ENCODE assay signal across 19 cellular contexts in the genomic region with DNA sequence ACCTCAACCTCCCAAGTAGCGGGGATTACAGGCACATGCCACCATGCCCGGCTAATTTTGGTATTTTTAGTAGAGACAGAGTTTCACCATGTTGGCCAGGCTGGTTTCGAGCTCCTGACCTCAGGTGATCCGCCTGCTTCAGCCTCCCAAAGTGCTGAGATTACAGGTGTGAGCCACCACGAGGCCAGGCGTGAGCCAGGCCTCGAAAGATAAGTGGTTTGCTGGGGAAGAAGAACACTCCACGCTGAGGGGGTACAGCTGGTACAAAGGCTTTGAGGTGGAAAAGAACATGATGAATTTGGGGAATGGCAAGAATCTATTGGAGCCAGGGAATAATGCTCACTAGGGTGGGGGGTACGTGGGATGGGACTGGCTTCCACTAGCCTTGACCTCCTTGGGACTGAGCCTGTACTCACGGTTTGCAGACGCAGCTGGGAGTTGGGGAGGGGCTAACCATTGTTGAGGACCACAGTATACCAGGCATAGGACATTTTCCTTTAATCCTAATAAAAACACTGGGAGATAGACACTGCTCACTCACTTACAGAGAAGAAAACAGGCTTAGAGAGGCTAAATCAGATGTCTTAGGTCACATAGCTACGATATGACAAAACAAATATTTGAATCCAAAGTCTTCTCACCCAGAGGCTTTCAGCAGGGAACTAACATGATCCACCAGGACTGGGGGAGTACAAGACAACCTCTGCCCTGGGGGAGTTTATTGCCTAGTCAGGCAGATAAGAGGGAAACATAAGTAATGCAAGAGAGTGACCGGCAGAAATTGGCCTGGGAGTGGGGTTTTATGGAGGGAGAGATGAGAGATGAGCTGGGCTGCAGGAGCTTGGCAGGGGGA. TPM values are rescaled to one million over a fixed set of nuclear protein-coding genes. Genes with fewer than 3 reads are reported as not detected.
DNase-seq lines count a peak whose midpoint lies in the region; TF ChIP-seq lines count a peak whose summit lies in the region.
"Had no signal": no experiment of that assay in that cellular context is flagged by ENCODE, and none has a peak within 500 bp of the region (broad histone marks: within the 10 kb centered on the region; RNA-seq: fewer than 3 reads in every experiment).

No MANE protein-coding gene starts in this region.

- H2BK15ac ChIP-seq in mesenchymal stem cell (ENCODE audit: low read depth, poor library complexity, severe bottlenecking) (no peak overlapping the region), neuronal stem cell (ENCODE audit: low read length) (no peak overlapping the region)

- H2BK5ac ChIP-seq in mesenchymal stem cell (ENCODE audit: low read depth, low read length, poor library complexity, severe bottlenecking) = no peak overlapping the region
- H2BK5ac ChIP-seq in neuronal stem cell (ENCODE audit: low read length) = no peak overlapping the region

- POLR2A ChIA-PET in activated CD4-positive, alpha-beta memory T cell treated with anti-CD3 and anti-CD28 coated beads, Interleukin-2, amount 10 ng/mL, durations not matched to agents 7 days and 5 days (lab: Charles Lee) = interaction anchor here (1.1 kb wide), 1 partner anchor 40 kb away, joined by 3 read pairs; no protein-coding TSS in a partner anchor

- H2BK12ac ChIP-seq in mesenchymal stem cell (ENCODE audit: low read length in 2 of 2) (no peak overlapping the region), neuronal stem cell (ENCODE audit: low read length) (no peak overlapping the region)

- CTCF ChIA-PET in activated CD4-positive, alpha-beta memory T cell treated with anti-CD3 and anti-CD28 coated beads, Interleukin-2, amount 10 ng/mL, durations not matched to agents 7 days and 5 days (lab: Charles Lee) = interaction anchor here (0.8 to 8.6 kb wide), 2 partner anchors 13 to 49 kb away, joined by 3 to 67 read pairs; no protein-coding TSS in a partner anchor

- H3K27ac Mint-ChIP-seq in endothelial cell (ENCODE audit: unreplicated experiment) = no peak overlapping the region
- H3K27ac Mint-ChIP-seq in activated CD4-positive, alpha-beta memory T cell treated with anti-CD3 and anti-CD28 coated beads, Interleukin-2, amount 10 ng/mL, durations not matched to agents 7 days and 5 days = no peak overlapping the region
- H3K27ac Mint-ChIP-seq: activated CD8-positive, alpha-beta T cell treated with anti-CD3 and anti-CD28 coated beads for 36 hours; activated T-helper 2 cell treated with anti-CD3 and anti-CD28 coated beads, Interferon-gamma antibody, Interleukin-2, Interleukin-4, amounts not matched to agents 10 μg/mL and 5 μg/mL and 100 μg/mL, durations not matched to agents 14 hours and 24 hours and 36 hours; mesothelial cell of epicardium had no signal

- H3K27ac ChIP-seq in Peyer's patch (peak overlapping the region; percentile 40 to 90 (median 73)), mesenchymal stem cell (ENCODE audit: low read length, poor library complexity, severe bottlenecking) (no peak overlapping the region), neuronal stem cell (replicated peaks; ENCODE audit: low read length) (no peak overlapping the region)
- H3K27ac ChIP-seq: ascending aorta had no signal

- H4K8ac ChIP-seq in mesenchymal stem cell (ENCODE audit: low read length) (no peak overlapping the region), neuronal stem cell (ENCODE audit: low read depth, low read length) (no peak overlapping the region)

- no peak overlapping the region for H3K18ac ChIP-seq in mesenchymal stem cell (ENCODE audit: low read depth in 1 of 2, low read length in 2 of 2)
- H3K18ac ChIP-seq in neuronal stem cell (ENCODE audit: low read length) = no peak overlapping the region

- no peak for TF ChIP-seq CTCF in Peyer's patch (IDR thresholded peaks at IDR 0.05)
- no peak for TF ChIP-seq CTCF in endothelial cell (IDR thresholded peaks at IDR 0.05; ENCODE audit: unreplicated experiment)

- H3K27me3 ChIP-seq in Peyer's patch (no peaks in the 10 kb centered on the region), mesenchymal stem cell (ENCODE audit: control insufficient read depth in 1 of 2, insufficient read depth in 1 of 2, low read length in 2 of 2) (peaks cover 0 to 38% of the 10 kb centered on the region in 2 experiments), neuronal stem cell (ENCODE audit: control insufficient read depth in 3 of 3, insufficient read depth in 3 of 3, low read depth in 1 of 3, low read length in 3 of 3) (no peaks in the 10 kb centered on the region)
- H3K27me3 ChIP-seq: ascending aorta had no signal

- H3K79me1 ChIP-seq in mesenchymal stem cell (replicated peaks; ENCODE audit: low read length, poor library complexity, severe bottlenecking) (peaks cover 3% of the 10 kb centered on the region), neuronal stem cell (ENCODE audit: low read depth, low read length) (no peaks in the 10 kb centered on the region)

- no peak overlapping the region for H3K4me2 ChIP-seq in mesenchymal stem cell (ENCODE audit: low read length, poor library complexity, severe bottlenecking)
- H3K4me2 ChIP-seq in neuronal stem cell (ENCODE audit: insufficient read depth, low read length, poor library complexity, severe bottlenecking) = no peak overlapping the region

- no peak overlapping the region for H3K9ac ChIP-seq in mesenchymal stem cell (ENCODE audit: low read length)
- H3K9ac ChIP-seq in neuronal stem cell (ENCODE audit: low read depth, low read length, poor library complexity) = no peak overlapping the region

- H3K4me3 Mint-ChIP-seq in endothelial cell (ENCODE audit: unreplicated experiment) = peak overlapping the region; percentile 26
- H3K4me3 Mint-ChIP-seq in activated CD4-positive, alpha-beta memory T cell treated with anti-CD3 and anti-CD28 coated beads, Interleukin-2, amount 10 ng/mL, durations not matched to agents 7 days and 5 days = no peak overlapping the region
- H3K4me3 Mint-ChIP-seq: activated CD8-positive, alpha-beta T cell treated with anti-CD3 and anti-CD28 coated beads for 36 hours; CD4-positive, CD25-positive, alpha-beta regulatory T cell; mesothelial cell of epicardium had no signal

- H3K14ac ChIP-seq in mesenchymal stem cell (ENCODE audit: low read length in 2 of 2) (no peak overlapping the region), neuronal stem cell (ENCODE audit: low read length) (no peak overlapping the region)

- H3K4me1 Mint-ChIP-seq in endothelial cell (ENCODE audit: unreplicated experiment) = peaks cover 59% of the 10 kb centered on the region
- peaks cover 9% of the 10 kb centered on the region for H3K4me1 Mint-ChIP-seq in activated CD4-positive, alpha-beta memory T cell treated with anti-CD3 and anti-CD28 coated beads, Interleukin-2, amount 10 ng/mL, durations not matched to agents 7 days and 5 days
- H3K4me1 Mint-ChIP-seq: CD4-positive, CD25-positive, alpha-beta regulatory T cell had no signal

- DNase-seq in Peyer's patch = peak in 1 of 3 donors; percentile 57
- DNase-seq in endothelial cell (ENCODE audit: low spot score) = no peak
- peak; percentile 10 for DNase-seq in mesenchymal stem cell
- no peak for DNase-seq in GM19238 (ENCODE audit: insufficient read length, low spot score)
- no peak for DNase-seq in neuronal stem cell (ENCODE audit: low spot score)
- no peak for DNase-seq in activated CD4-positive, alpha-beta memory T cell treated with anti-CD3 and anti-CD28 coated beads, Interleukin-2, amount 10 ng/mL, durations not matched to agents 7 days and 5 days
- no peak for DNase-seq in COLO668 (lab: John Stamatoyannopoulos, UW; ENCODE audit: unreplicated experiment)
- DNase-seq: activated CD8-positive, alpha-beta T cell treated with anti-CD3 and anti-CD28 coated beads for 36 hours; CD4-positive, CD25-positive, alpha-beta regulatory T cell; effector memory CD4-positive, alpha-beta T cell; NCI-H1417; NCI-H2227 treated with DMSO at 0.1 percent for 48 hours; stimulated activated CD4-positive, alpha-beta T cell treated with anti-CD3 and anti-CD28 coated beads, Interleukin-12 subunit alpha, Interleukin-12 subunit beta, amount 100 ng/mL, for 4 hours had no signal

- H3K4me3 ChIP-seq in Peyer's patch = peak overlapping the region in 1 of 4 donors; percentile 7
- H3K4me3 ChIP-seq in mesenchymal stem cell (ENCODE audit: insufficient read depth in 1 of 2, low read depth in 1 of 2, low read length in 2 of 2) = no peak overlapping the region
- no peak overlapping the region for H3K4me3 ChIP-seq in neuronal stem cell (ENCODE audit: low read length in 2 of 2)
- H3K4me3 ChIP-seq: ascending aorta had no signal

- H2AK5ac ChIP-seq in mesenchymal stem cell (ENCODE audit: low read length, severe bottlenecking) (no peak overlapping the region), neuronal stem cell (ENCODE audit: low read depth, low read length) (no peak overlapping the region)

- H3K36me3 ChIP-seq in Peyer's patch (no peaks in the 10 kb centered on the region), mesenchymal stem cell (ENCODE audit: control insufficient read depth in 1 of 2, insufficient read depth in 2 of 2, low read depth in 1 of 2, low read length in 2 of 2) (peaks cover 0 to 18% of the 10 kb centered on the region in 2 experiments), neuronal stem cell (replicated peaks in 1 of 2; ENCODE audit: control insufficient read depth in 2 of 2, insufficient read depth in 2 of 2, low read length in 2 of 2) (no peaks in the 10 kb centered on the region)
- H3K36me3 ChIP-seq: ascending aorta had no signal

- WGBS in mesenchymal stem cell = 82% methylated on average over 11 of the region's 13 CpGs
- no CpG with 5 or more reads among the region's 13 CpGs for WGBS in neuronal stem cell (ENCODE audit: extremely low coverage in 2 of 2, insufficient read length in 2 of 2, insufficient replicate concordance in 1 of 2), 2 donors

- H3K4ac ChIP-seq in mesenchymal stem cell (ENCODE audit: low read depth in 1 of 2, low read length in 2 of 2) (no peak overlapping the region), neuronal stem cell (ENCODE audit: low read length) (no peak overlapping the region)

- TF ChIP-seq POLR2A in Peyer's patch (IDR thresholded peaks at IDR 0.05) = peak in 1 of 2 donors; percentile 14

- H3K9me3 Mint-ChIP-seq in endothelial cell (ENCODE audit: unreplicated experiment) = no peaks in the 10 kb centered on the region
- H3K9me3 Mint-ChIP-seq in activated CD4-positive, alpha-beta memory T cell treated with anti-CD3 and anti-CD28 coated beads, Interleukin-2, amount 10 ng/mL, durations not matched to agents 7 days and 5 days = no peaks in the 10 kb centered on the region
- H3K9me3 Mint-ChIP-seq: activated T-helper 2 cell treated with anti-CD3 and anti-CD28 coated beads, Interferon-gamma antibody, Interleukin-2, Interleukin-4, amounts not matched to agents 10 μg/mL and 5 μg/mL and 100 μg/mL, durations not matched to agents 14 hours and 24 hours and 36 hours had no signal

- H3K9me3 ChIP-seq in Peyer's patch (no peaks in the 10 kb centered on the region), mesenchymal stem cell (ENCODE audit: control insufficient read depth, low read length) (peaks cover 7% of the 10 kb centered on the region), neuronal stem cell (replicated peaks in 1 of 2; ENCODE audit: control insufficient read depth in 2 of 2, insufficient read depth in 1 of 2, low read depth in 1 of 2, low read length in 2 of 2) (peaks cover 0 to 10% of the 10 kb centered on the region in 2 donors)
- H3K9me3 ChIP-seq: ascending aorta had no signal

- H3K4me1 ChIP-seq in Peyer's patch (peaks cover 0 to 76% (median 3%) of the 10 kb centered on the region in 4 donors), mesenchymal stem cell (ENCODE audit: control insufficient read depth, insufficient read depth, low read depth, low read length) (peaks cover 12% of the 10 kb centered on the region), neuronal stem cell (ENCODE audit: control insufficient read depth in 2 of 2, insufficient read depth in 1 of 2, low read depth in 1 of 2, low read length in 2 of 2) (peaks cover 4 to 7% of the 10 kb centered on the region in 2 donors)
- H3K4me1 ChIP-seq: ascending aorta had no signal

- H3K23ac ChIP-seq in mesenchymal stem cell (ENCODE audit: low read length in 2 of 2) (no peak overlapping the region), neuronal stem cell (ENCODE audit: low read depth, low read length, poor library complexity) (no peak overlapping the region)

- H2BK120ac ChIP-seq in mesenchymal stem cell (ENCODE audit: low read depth, low read length) = no peak overlapping the region
- H2BK120ac ChIP-seq in neuronal stem cell (ENCODE audit: low read depth, low read length) = no peak overlapping the region

- H4K91ac ChIP-seq in mesenchymal stem cell (ENCODE audit: low read length) = no peak overlapping the region
- no peak overlapping the region for H4K91ac ChIP-seq in neuronal stem cell (ENCODE audit: low read depth, low read length, poor library complexity)

- H2AFZ ChIP-seq in mesenchymal stem cell (ENCODE audit: low read depth, low read length) = no peak overlapping the region
- H2AFZ ChIP-seq in neuronal stem cell (ENCODE audit: low read length) = no peak overlapping the region

- H3K27me3 Mint-ChIP-seq in endothelial cell (ENCODE audit: unreplicated experiment) = peaks cover 9% of the 10 kb centered on the region
- peaks cover 18% of the 10 kb centered on the region for H3K27me3 Mint-ChIP-seq in activated CD4-positive, alpha-beta memory T cell treated with anti-CD3 and anti-CD28 coated beads, Interleukin-2, amount 10 ng/mL, durations not matched to agents 7 days and 5 days

- peaks cover 26% of the 10 kb centered on the region for H3K36me3 Mint-ChIP-seq in endothelial cell (ENCODE audit: low read depth, unreplicated experiment)
- H3K36me3 Mint-ChIP-seq in activated CD4-positive, alpha-beta memory T cell treated with anti-CD3 and anti-CD28 coated beads, Interleukin-2, amount 10 ng/mL, durations not matched to agents 7 days and 5 days (ENCODE audit: low read depth) = no peaks in the 10 kb centered on the region
- H3K36me3 Mint-ChIP-seq: CD4-positive, CD25-positive, alpha-beta regulatory T cell; mesothelial cell of epicardium had no signal

RNA-seq across cellular contexts. Expression of gene SLCO2B1, which starts 4.9 kb away (rescaled TPM):
- total RNA-seq in Peyer's patch (100 to 1,000 TPM in 3 of 4 donors, 10 to 100 TPM in 1; 44.6 to 297 (median 208) TPM), endothelial cell (ENCODE audit: unreplicated experiment) (3.5 TPM)
- 0.18 TPM for polyA plus RNA-seq in mesenchymal stem cell (2013, experiment 1 of 2)
- polyA plus RNA-seq in mesenchymal stem cell (2013, experiment 2 of 2) = 0.16 TPM
- not detected for polyA plus RNA-seq in neuronal stem cell (2013, experiment 1 of 2)
- polyA plus RNA-seq in neuronal stem cell (2013, experiment 2 of 2) = not detected
- total RNA-seq in activated CD4-positive, alpha-beta memory T cell treated with anti-CD3 and anti-CD28 coated beads, Interleukin-2, amount 10 ng/mL, durations not matched to agents 7 days and 5 days = under 1 TPM; 0.23 to 0.30 TPM
- total RNA-seq: activated CD8-positive, alpha-beta T cell treated with anti-CD3 and anti-CD28 coated beads for 36 hours; activated T-helper 2 cell treated with anti-CD3 and anti-CD28 coated beads, Interferon-gamma antibody, Interleukin-2, Interleukin-4, amounts not matched to agents 10 μg/mL and 5 μg/mL and 100 μg/mL, durations not matched to agents 14 hours and 24 hours and 36 hours; CD4-positive, CD25-positive, alpha-beta regulatory T cell; fibroblast of villous mesenchyme; mesothelial cell of epicardium had no signal
- polyA plus RNA-seq: CD4-positive, CD25-positive, alpha-beta regulatory T cell had no signal

RNA-seq across cellular contexts. Expression of gene OR2AT4, which starts 59.1 kb away (rescaled TPM):
- total RNA-seq in Peyer's patch = not detected
- 0.08 TPM for total RNA-seq in endothelial cell (ENCODE audit: unreplicated experiment)
- polyA plus RNA-seq in mesenchymal stem cell (2013, experiment 1 of 2) = not detected
- not detected for polyA plus RNA-seq in mesenchymal stem cell (2013, experiment 2 of 2)
- not detected for polyA plus RNA-seq in neuronal stem cell (2013, experiment 1 of 2)
- not detected for polyA plus RNA-seq in neuronal stem cell (2013, experiment 2 of 2)
- not detected for total RNA-seq in activated CD4-positive, alpha-beta memory T cell treated with anti-CD3 and anti-CD28 coated beads, Interleukin-2, amount 10 ng/mL, durations not matched to agents 7 days and 5 days
- total RNA-seq: activated CD8-positive, alpha-beta T cell treated with anti-CD3 and anti-CD28 coated beads for 36 hours; activated T-helper 2 cell treated with anti-CD3 and anti-CD28 coated beads, Interferon-gamma antibody, Interleukin-2, Interleukin-4, amounts not matched to agents 10 μg/mL and 5 μg/mL and 100 μg/mL, durations not matched to agents 14 hours and 24 hours and 36 hours; ascending aorta; CD4-positive, CD25-positive, alpha-beta regulatory T cell; fibroblast of villous mesenchyme; mesothelial cell of epicardium; omental fat pad; subcutaneous adipose tissue had no signal
- polyA plus RNA-seq: CD4-positive, CD25-positive, alpha-beta regulatory T cell had no signal

Comparison
In these comparisons a context has a peak if more than half of its experiments do, and no peak if none do; other contexts are left out.
1. H3K27ac ChIP-seq: peak in Peyer's patch (4 of 4); none in mesenchymal stem cell (single experiment) and neuronal stem cell (single experiment).
2. RNA of gene SLCO2B1, which starts 4.9 kb away (total RNA-seq): 44.6 to 297 TPM in Peyer's patch; 3.5 TPM in endothelial cell (single experiment) and 0.23 to 0.30 TPM in activated CD4-positive, alpha-beta memory T cell treated with anti-CD3 and anti-CD28 coated beads, Interleukin-2, amount 10 ng/mL, durations not matched to agents 7 days and 5 days; every median in the first group is over 10 times any median in the second.